26 cellular contexts compared by ENCODE assay signal in genomic region chr10:82399850-82400249, GRCh38.
"Had no signal": no experiment of that assay in that cellular context is flagged by ENCODE, and none has a peak within 500 bp of the region (broad histone marks: within the 10 kb centered on the region; RNA-seq: fewer than 3 reads in every experiment).

No MANE protein-coding gene starts in this region.

- H3K4me1 ChIP-seq: colonic mucosa, esophagus squamous epithelium, gastrocnemius medialis, heart right ventricle, left lung, lower lobe of right lung had no signal

- H3K36me3 ChIP-seq: colonic mucosa, esophagus squamous epithelium, gastrocnemius medialis, heart right ventricle, left lung, lower lobe of right lung had no signal

- H3K27ac ChIP-seq: colonic mucosa, epithelial cell of prostate, esophagus squamous epithelium, gastrocnemius medialis, heart right ventricle, left lung, lower lobe of right lung had no signal

- H3K27me3 ChIP-seq: colonic mucosa, esophagus squamous epithelium, gastrocnemius medialis, heart right ventricle, left lung had no signal

- FAIRE-seq: endometrium, islet of Langerhans, keratinocyte had no signal

- H3K9me3 ChIP-seq: colonic mucosa, esophagus squamous epithelium, gastrocnemius medialis, heart right ventricle, left lung, lower lobe of right lung, mucosa of descending colon had no signal

- H3K4me3 ChIP-seq: colonic mucosa, esophagus squamous epithelium, gastrocnemius medialis, heart right ventricle, left lung, lower lobe of right lung, mucosa of descending colon had no signal

- ATAC-seq: effector memory CD8-positive, alpha-beta T cell; esophagus mucosa; gastrocnemius medialis; heart right ventricle; left cardiac atrium; left lung; left ventricle myocardium superior; lower lobe of right lung; mucosa of descending colon had no signal

- DNase-seq: colonic mucosa; cortex of kidney; effector CD8-positive, alpha-beta T cell; effector memory CD8-positive, alpha-beta T cell; endodermal cell; erythroblast; esophagus squamous epithelium; foreskin fibroblast; foreskin melanocyte; gastrocnemius medialis; glutamatergic neuron; head of caudate nucleus; heart right ventricle; hippocampal formation; left cardiac atrium; left lung; left ventricle myocardium superior; lower lobe of right lung; mesenchymal stem cell; mucosa of descending colon; naive B cell had no signal
